10 cellular contexts compared by ENCODE assay signal in the genomic region with DNA sequence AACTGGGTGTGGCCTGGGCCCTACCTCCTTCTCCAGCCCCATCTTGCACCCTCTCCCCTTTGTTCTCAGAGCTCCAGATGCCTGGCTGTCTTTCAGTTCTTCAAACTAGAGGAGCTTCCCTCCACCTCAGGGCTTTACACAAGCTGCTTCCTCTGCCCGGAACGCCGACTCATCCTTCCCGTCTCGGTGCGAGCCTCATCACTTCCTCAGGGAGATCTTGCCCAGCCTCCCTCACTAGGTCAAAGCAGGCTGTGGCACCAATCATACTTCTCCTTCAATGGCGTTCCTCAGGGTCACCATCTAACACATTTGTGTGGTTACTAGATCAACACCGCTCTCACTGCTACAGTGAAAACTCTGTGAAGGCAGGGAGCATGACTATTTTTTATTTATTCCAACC. TPM values are rescaled to one million over a fixed set of nuclear protein-coding genes. Genes with fewer than 3 reads are reported as not detected.
DNase-seq lines count a peak whose midpoint lies in the region; ATAC-seq and TF ChIP-seq lines count a peak whose summit lies in the region.
"Had no signal": no experiment of that assay in that cellular context is flagged by ENCODE, and none has a peak within 500 bp of the region (broad histone marks: within the 10 kb centered on the region; RNA-seq: fewer than 3 reads in every experiment).

No MANE protein-coding gene starts in this region.

- H3K27ac Mint-ChIP-seq in MCF 10A (ENCODE audit: low read depth, unreplicated experiment) (peak overlapping the region; percentile 71), Calu3 (ENCODE audit: unreplicated experiment) (no peak overlapping the region)
- H3K27ac Mint-ChIP-seq: type B pancreatic cell had no signal

- no peaks in the 10 kb centered on the region for H3K27me3 ChIP-seq in SJCRH30

- no peak for TF ChIP-seq CTCF in MCF 10A (IDR thresholded peaks at IDR 0.05; ENCODE audit: unreplicated experiment)
- TF ChIP-seq CTCF in mucosa of descending colon (IDR thresholded peaks at IDR 0.05) = no peak
- TF ChIP-seq CTCF in Calu3 (IDR thresholded peaks at IDR 0.05; ENCODE audit: unreplicated experiment) = no peak

- H3K4me1 Mint-ChIP-seq in MCF 10A (ENCODE audit: insufficient read depth, unreplicated experiment) (peaks cover 32% of the 10 kb centered on the region), Calu3 (ENCODE audit: low read depth, unreplicated experiment) (peaks cover 27% of the 10 kb centered on the region)

- H3K9me3 Mint-ChIP-seq in MCF 10A (ENCODE audit: unreplicated experiment) = no peaks in the 10 kb centered on the region
- H3K9me3 Mint-ChIP-seq in Calu3 (ENCODE audit: low read depth, unreplicated experiment) = no peaks in the 10 kb centered on the region
- H3K9me3 Mint-ChIP-seq: type B pancreatic cell had no signal

- no peak overlapping the region for H3K27ac ChIP-seq in SJCRH30

- H3K36me3 ChIP-seq in mucosa of descending colon (ENCODE audit: low read depth) (no peaks in the 10 kb centered on the region), SJCRH30 (no peaks in the 10 kb centered on the region)

- H3K4me1 ChIP-seq in mucosa of descending colon (ENCODE audit: low read depth) (peaks cover 2% of the 10 kb centered on the region), SJCRH30 (peaks cover 14% of the 10 kb centered on the region)

- H3K4me3 Mint-ChIP-seq in MCF 10A (ENCODE audit: unreplicated experiment) (no peak overlapping the region), Calu3 (ENCODE audit: low read depth, unreplicated experiment) (no peak overlapping the region)
- H3K4me3 Mint-ChIP-seq: type B pancreatic cell had no signal

- H3K9me3 ChIP-seq in mucosa of descending colon (no peaks in the 10 kb centered on the region), SJCRH30 (replicated peaks) (no peaks in the 10 kb centered on the region)

- CTCF ChIA-PET in MCF 10A (lab: Yijun Ruan, JAX) (interaction anchor here (0.7 to 1.0 kb wide), 2 partner anchors 58 to 109 kb away, joined by 3 to 5 read pairs; no protein-coding TSS in a partner anchor), Calu3 (lab: Charles Lee) (interaction anchor here (0.6 to 1.6 kb wide), 2 partner anchors 22 kb away, joined by 4 read pairs; no protein-coding TSS in a partner anchor)

- no peaks in the 10 kb centered on the region for H3K27me3 Mint-ChIP-seq in MCF 10A (ENCODE audit: insufficient read depth, unreplicated experiment)
- H3K27me3 Mint-ChIP-seq in Calu3 (ENCODE audit: unreplicated experiment) = no peaks in the 10 kb centered on the region
- H3K27me3 Mint-ChIP-seq: type B pancreatic cell had no signal

- POLR2A ChIA-PET in MCF 10A (lab: Yijun Ruan, JAX) = no interaction called here

- H3K4me3 ChIP-seq in mucosa of descending colon = no peak overlapping the region
- no peak overlapping the region for H3K4me3 ChIP-seq in SJCRH30

- BruUV-seq in MCF 10A (replicated peaks; lab: Mats Ljungman, UMichigan) = no TSS peak
- no TSS peak for BruUV-seq in Calu3 (replicated peaks; lab: Mats Ljungman, UMichigan)

- H3K36me3 Mint-ChIP-seq in MCF 10A (ENCODE audit: insufficient read depth, unreplicated experiment) (no peaks in the 10 kb centered on the region), Calu3 (ENCODE audit: insufficient read depth, unreplicated experiment) (peaks cover 13% of the 10 kb centered on the region)
- H3K36me3 Mint-ChIP-seq: type B pancreatic cell had no signal

- intact Hi-C loops in MCF 10A (cut with micrococcal nuclease) (no loop called here), mucosa of descending colon (cut with DNase I, micrococcal nuclease) (no loop called here), Calu3 (cut with micrococcal nuclease; ENCODE audit: unreplicated experiment) (no loop called here)

- peak; percentile 95 to 96 for DNase-seq in AML-193 (lab: John Stamatoyannopoulos, UW)
- DNase-seq in NCI-H460 (ENCODE audit: extremely low read depth, low read depth) = peak; percentile 89
- peak; percentile 80 for DNase-seq in MCF 10A (ENCODE audit: unreplicated experiment)
- DNase-seq in mucosa of descending colon = peak in 2 of 3 donors; percentile 35 to 77
- no peak for DNase-seq in SJCRH30
- DNase-seq in NK-92 treated with Interleukin-12 subunit alpha and Interleukin-12 subunit beta, amount 100 ng/mL, for 24 hours (lab: John Stamatoyannopoulos, UW) = no peak
- DNase-seq in Calu3 = no peak
- DNase-seq: T1000 had no signal

- ATAC-seq in mucosa of descending colon (peak; percentile 49), GM21786 (IDR thresholded peaks at IDR 0.05; ENCODE audit: unreplicated experiment) (no peak)

RNA-seq across cellular contexts. Expression of a gene that starts 56.2 kb away (rescaled TPM):
- total RNA-seq in NCI-H460 (2014; rRNA removed; shearing (Covaris generic)) = 10.6 and 13.0 TPM in 2 replicates
- polyA plus RNA-seq in NCI-H460 (2014; cell fraction: nucleus; rRNA removed) = 6.1 and 7.2 TPM in 2 replicates
- total RNA-seq in MCF 10A (2022) (12.0 and 13.5 TPM in 2 replicates), mucosa of descending colon (10 to 100 TPM; 26.2 to 39.4 (median 27.8) TPM), Calu3 (2022) (13.2 and 14.7 TPM in 2 replicates)
- 10.6 and 12.0 TPM in 2 replicates for total RNA-seq in SJCRH30 (2014; rRNA removed; shearing (Covaris generic))

Comparison
In these comparisons a context has a peak if more than half of its experiments do, and no peak if none do; other contexts are left out.
1. DNase-seq: peak in AML-193 (2 of 2), NCI-H460 (single experiment), MCF 10A (single experiment) and mucosa of descending colon (2 of 3); none in SJCRH30 (0 of 2), NK-92 treated with Interleukin-12 subunit alpha and Interleukin-12 subunit beta, amount 100 ng/mL, for 24 hours (single experiment) and Calu3 (single experiment).